1 cellular context compared by ENCODE assay signal in the genomic region with DNA sequence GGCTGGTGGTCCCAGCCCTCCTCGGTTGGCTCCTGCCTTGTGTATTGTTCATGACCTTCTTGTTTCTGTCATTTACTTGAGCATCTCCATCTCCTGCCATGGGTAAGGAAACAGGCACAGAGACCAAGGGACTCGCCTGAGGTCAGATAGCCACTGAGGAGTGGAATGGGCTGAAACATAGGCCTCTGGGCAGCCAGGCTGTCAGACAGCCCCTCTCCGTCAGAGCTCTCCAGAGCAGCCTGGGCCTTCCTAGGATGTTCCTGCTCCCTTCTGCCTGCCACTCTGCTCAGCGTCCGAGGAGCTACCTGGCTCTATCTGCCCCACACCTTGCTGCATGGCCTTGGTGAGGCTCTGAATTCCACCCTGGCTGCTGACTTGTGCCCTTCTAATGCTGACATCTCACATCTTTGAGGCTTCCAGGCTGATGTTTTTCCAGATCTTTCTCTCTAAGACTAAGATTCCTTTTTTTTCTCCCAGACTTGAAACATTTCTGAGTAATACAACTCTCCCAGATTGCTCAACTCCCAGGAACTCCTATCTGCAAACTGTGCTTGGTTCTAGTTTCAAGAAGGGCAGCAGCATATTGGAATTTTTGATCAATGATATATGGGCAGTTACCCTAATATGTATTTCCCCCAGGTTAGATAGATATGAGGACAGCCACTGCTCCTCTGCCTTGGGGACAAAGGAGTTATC.
TF ChIP-seq lines count a peak whose summit lies in the region.

No MANE protein-coding gene starts in this region.

TF ChIP-seq in endothelial cell of umbilical vein, 7 proteins besides CTCF, POLR2A, EP300 and RAD21 (continued from another document):
- TF ChIP-seq FOS (IDR thresholded peaks at IDR 0.05; ENCODE audit: borderline replicate concordance, insufficient read depth, low read length) (no peak), GATA2 (IDR thresholded peaks at IDR 0.05; ENCODE audit: insufficient read depth, insufficient read length, low read depth, low read length) (no peak), EZH2 (IDR thresholded peaks at IDR 0.05; ENCODE audit: borderline replicate concordance, low read depth, low read length, severe bottlenecking) (no peak)
TF ChIP-seq in endothelial cell of umbilical vein: peak in this region for 0.
